ENCODE assay signal across 8 cellular contexts in genomic region chr10:104120903-104121484, GRCh38. TPM values are rescaled to one million over a fixed set of nuclear protein-coding genes. Genes with fewer than 3 reads are reported as not detected.
A peak's percentile ranks its signal among the peaks of the same experiment; 100 is the strongest.
DNase-seq lines count a peak whose midpoint lies in the region; ATAC-seq, FAIRE-seq and TF ChIP-seq lines count a peak whose summit lies in the region.

No MANE protein-coding gene starts in this region.

- no peak for TF ChIP-seq POLR2A in GM12891 (IDR thresholded peaks at IDR 0.05; ENCODE audit: low read depth, low read length)

- peak; percentile 32 for ATAC-seq in HG02885 (IDR thresholded peaks at IDR 0.05; ENCODE audit: poor library complexity, unreplicated experiment)
- ATAC-seq in activated CD4-positive, CD25-positive, alpha-beta regulatory T cell treated with anti-CD3 and anti-CD28 coated beads, Interleukin-2, amount 50 U/mL, for 24 hours = peak; percentile 40 to 42

- peak; percentile 51 for DNase-seq in GM10248 (ENCODE audit: extremely low spot score)
- DNase-seq in NCI-H2171 treated with DMSO at 0.1 percent for 48 hours (lab: John Stamatoyannopoulos, UW) = peak; percentile 34
- DNase-seq in cerebellar cortex (ENCODE audit: low spot score) = peak; percentile 79
- peak; percentile 94 for DNase-seq in islet precursor cell
- DNase-seq in stimulated activated CD4-positive, alpha-beta T cell treated with anti-CD3 and anti-CD28 coated beads, Interleukin-12 subunit alpha, Interleukin-12 subunit beta, amount 100 ng/mL, for 4 hours = peak; percentile 72
- no peak for DNase-seq in GM12891 (ENCODE audit: insufficient read length, low spot score)

- CTCF ChIA-PET in GM10248 (lab: Yijun Ruan, JAX) = interaction anchor here (0.6 to 4.8 kb wide), 26 partner anchors 8 to 435 kb away, joined by 3 to 30 read pairs (median 4); partner anchors contain the start of gene STN1

- POLR2A ChIA-PET in GM10248 (lab: Yijun Ruan, JAX) = interaction anchor here (0.6 to 1.3 kb wide), 5 partner anchors 18 to 669 kb away, joined by 3 to 7 read pairs (median 4); partner anchors contain the start of genes CALHM2 and GSTO1

- FAIRE-seq in GM12891 (lab: Jason Lieb, UNC) = no peak

- TF ChIP-seq CTCF in GM10248 (IDR thresholded peaks at IDR 0.05; ENCODE audit: control extremely low read depth, extremely low read depth, low read depth, missing control alignments) = no peak

TF ChIP-seq in GM12891, 5 proteins besides CTCF, POLR2A, EP300 and RAD21:
- TF ChIP-seq PAX5 (IDR thresholded peaks at IDR 0.05; ENCODE audit: insufficient read depth, low read length, severe bottlenecking) (no peak), POU2F2 (IDR thresholded peaks at IDR 0.05; ENCODE audit: low read depth, low read length) (no peak; the same call in 1 of the 2 replicates), POLR2AphosphoS5 (IDR thresholded peaks at IDR 0.05; ENCODE audit: low read depth, low read length) (no peak), SPI1 (IDR thresholded peaks at IDR 0.05; ENCODE audit: low read depth, low read length) (no peak)
TF ChIP-seq in GM12891: peak in this region for 0.

RNA-seq across cellular contexts. Expression of gene SFR1, which starts 1.0 kb away (rescaled TPM):
- 8.3 TPM for polyA plus RNA-seq in GM12891 (2012; ENCODE audit: low read depth, missing spikeins)

RNA-seq across cellular contexts. Expression of gene COL17A1, which starts 35.3 kb away (rescaled TPM):
- not detected for polyA plus RNA-seq in GM12891 (2012; ENCODE audit: low read depth, missing spikeins)
